16 cellular contexts compared by ENCODE assay signal in the genomic region with DNA sequence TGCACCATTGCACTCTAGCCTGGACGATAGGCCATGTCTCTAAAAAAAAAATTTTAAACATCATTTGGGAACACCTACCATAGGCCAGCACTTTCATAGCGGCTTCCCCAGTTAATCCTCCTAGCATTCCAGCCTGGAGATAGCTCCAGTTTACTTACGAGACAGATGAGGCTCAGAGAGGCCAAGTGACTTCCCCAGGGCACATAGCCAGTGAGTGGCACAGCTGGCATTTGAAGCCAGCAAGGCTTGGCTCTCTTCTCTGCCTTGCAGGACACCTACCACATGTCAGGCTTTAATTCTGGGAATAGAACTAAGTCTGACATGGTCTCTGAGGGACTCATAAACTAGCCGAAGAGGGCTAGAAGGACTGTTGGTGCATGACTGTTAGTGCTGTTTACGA. TPM values are rescaled to one million over a fixed set of nuclear protein-coding genes. Genes with fewer than 3 reads are reported as not detected.
DNase-seq lines count a peak whose midpoint lies in the region; ATAC-seq, FAIRE-seq and TF ChIP-seq lines count a peak whose summit lies in the region.
"Had no signal": no experiment of that assay in that cellular context is flagged by ENCODE, and none has a peak within 500 bp of the region (broad histone marks: within the 10 kb centered on the region; RNA-seq: fewer than 3 reads in every experiment).

No MANE protein-coding gene starts in this region.

- H4K8ac ChIP-seq in H1 (ENCODE audit: extremely low read depth, insufficient read depth, low read length), result peak overlapping the region; percentile 57; the same call in 1 of the 2 replicates

- no peaks in the 10 kb centered on the region for H3K79me1 ChIP-seq in H1 (ENCODE audit: low read depth, low read length)

- no peak overlapping the region for H3K4ac ChIP-seq in H1 (replicated peaks; ENCODE audit: insufficient read length, low read depth, low read length)

- peaks cover under 1% of the 10 kb centered on the region; the same call in 1 of the 2 replicates for H3K23me2 ChIP-seq in H1 (ENCODE audit: low read depth, low read length)

- no peak overlapping the region for H3K4me2 ChIP-seq in H1 (ENCODE audit: insufficient read depth in 1 of 2, low read depth in 2 of 2, low read length in 2 of 2)

- TF ChIP-seq POLR2A in H1 (IDR thresholded peaks at IDR 0.05; ENCODE audit: control extremely low read depth in 1 of 2, low read depth in 2 of 2, low read length in 2 of 2) (no peak), gastrocnemius medialis (IDR thresholded peaks at IDR 0.05) (no peak), transverse colon (IDR thresholded peaks at IDR 0.05) (no peak)

- no peak overlapping the region for H3K4me3 ChIP-seq in H1 (ENCODE audit: extremely low read depth in 1 of 4, insufficient read depth in 2 of 4, low read depth in 3 of 4, low read length in 4 of 4)
- no peak overlapping the region for H3K4me3 ChIP-seq in gastrocnemius medialis
- no peak overlapping the region for H3K4me3 ChIP-seq in transverse colon

- no peak for FAIRE-seq in H1 (lab: Jason Lieb, UNC)
- FAIRE-seq: HTR-8/SVneo had no signal

- H3K9ac ChIP-seq in H1 (replicated peaks in 1 of 4; ENCODE audit: extremely low read depth in 1 of 4, low read depth in 3 of 4, low read length in 3 of 4), result no peak overlapping the region

- TF ChIP-seq EP300 in H1 (IDR thresholded peaks at IDR 0.05; ENCODE audit: borderline replicate concordance in 1 of 2, low read depth in 2 of 2, low read length in 2 of 2) (no peak), transverse colon (IDR thresholded peaks at IDR 0.05; ENCODE audit: low read depth) (no peak)

- H3K9me3 ChIP-seq in H1 (ENCODE audit: insufficient read depth in 2 of 2, low read depth in 1 of 2, low read length in 1 of 2), result no peaks in the 10 kb centered on the region
- H3K9me3 ChIP-seq in gastrocnemius medialis, result no peaks in the 10 kb centered on the region
- no peaks in the 10 kb centered on the region for H3K9me3 ChIP-seq in transverse colon

- H3K36me3 ChIP-seq in H1 (ENCODE audit: control insufficient read depth in 2 of 4, insufficient read depth in 4 of 4, low read length in 3 of 4), result peaks cover 0 to 10% (median 0%) of the 10 kb centered on the region in 4 experiments; a peak in 2 of 8 replicates
- peaks cover 0 to 52% of the 10 kb centered on the region in 2 donors for H3K36me3 ChIP-seq in gastrocnemius medialis
- H3K36me3 ChIP-seq in transverse colon, result peaks cover 0 to 18% (median 3%) of the 10 kb centered on the region in 4 donors

- no peak overlapping the region for H2BK120ac ChIP-seq in H1 (replicated peaks; ENCODE audit: low read depth, low read length)

- H3K56ac ChIP-seq in H1 (replicated peaks; ENCODE audit: insufficient read length, low read depth, low read length), result no peak overlapping the region

- H3K23ac ChIP-seq in H1 (ENCODE audit: insufficient read length), result no peak overlapping the region

- in situ Hi-C loops in gastrocnemius medialis (cut with MboI; ENCODE audit: low sequenced_read_pairs in 4 of 4), result no loop called here
- in situ Hi-C loops in transverse colon (cut with MboI; ENCODE audit: low pct_ligation_motif_present in 1 of 4, low pct_unique_long_range_greater_than_20kb in 1 of 4, low sequenced_read_pairs in 3 of 4), result no loop called here

- H4K5ac ChIP-seq in H1 (ENCODE audit: insufficient read length, low read depth, low read length), result no peak overlapping the region

- H2BK5ac ChIP-seq in H1 (ENCODE audit: low read depth, low read length), result no peak overlapping the region

- WGBS in H1 (ENCODE audit: extremely low coverage in 1 of 2, insufficient coverage in 1 of 2, insufficient read length in 1 of 2, insufficient replicate concordance in 2 of 2, low coverage in 1 of 2, low lambda C conversion rate in 2 of 2, missing lambda C conversion rate in 1 of 2), 2 experiments, result 89% methylated on average over 5 of the region's 5 CpGs; no CpG with 5 or more reads in 1 of the 2 experiments
- WGBS in transverse colon (ENCODE audit: low coverage in 1 of 2), 2 donors, result 86% methylated on average over 1 to 4 of the region's 5 CpGs

- H2BK15ac ChIP-seq in H1 (ENCODE audit: low read length), result no peak overlapping the region

- intact Hi-C loops in gastrocnemius medialis (cut with DNase I; ENCODE audit: low total_unique reads) (no loop called here), transverse colon (cut with DNase I; ENCODE audit: low total_unique reads) (no loop called here)

- no peak overlapping the region for H4K91ac ChIP-seq in H1 (replicated peaks; ENCODE audit: insufficient read length, low read length)

- peak; percentile 23 to 47 for ATAC-seq in gastrocnemius medialis
- ATAC-seq in GM18909 (IDR thresholded peaks at IDR 0.05; ENCODE audit: poor library complexity, unreplicated experiment), result no peak

- CTCF ChIA-PET in H1 (lab: Charles Lee; ENCODE audit: partially characterized antibody), result interaction anchor here (1.6 to 18.7 kb wide), 4 partner anchors 9 to 28 kb away, joined by 3 to 449 read pairs (median 129); a partner anchor contains a TSS

- H3K14ac ChIP-seq in H1 (ENCODE audit: insufficient read length), result no peak overlapping the region

- TF ChIP-seq CTCF in H1 (IDR thresholded peaks at IDR 0.05; ENCODE audit: control extremely low read depth in 1 of 3, insufficient read depth in 1 of 3, low read depth in 1 of 3, low read length in 3 of 3), result no peak
- TF ChIP-seq CTCF in gastrocnemius medialis (IDR thresholded peaks at IDR 0.05 in 4 of 5, conservative IDR thresholded peaks at IDR 0.05 in 1 of 5), result no peak
- TF ChIP-seq CTCF in transverse colon (IDR thresholded peaks at IDR 0.05), result no peak

- no peak overlapping the region for H2BK12ac ChIP-seq in H1 (ENCODE audit: low read depth, low read length)

- H2AK5ac ChIP-seq in H1 (ENCODE audit: low read depth, low read length), result no peak overlapping the region

- no peaks in the 10 kb centered on the region for H3K79me2 ChIP-seq in H1 (ENCODE audit: control insufficient read depth in 1 of 2, insufficient read depth in 2 of 2, low read length in 2 of 2)

- H3K27ac ChIP-seq in H1 (ENCODE audit: low read depth, low read length) (no peak overlapping the region), gastrocnemius medialis (peak overlapping the region in 2 of 4 donors; percentile 52 to 54), transverse colon (peak overlapping the region in 1 of 4 donors; percentile 29)

- no peak for TF ChIP-seq RAD21 in H1 (IDR thresholded peaks at IDR 0.05 in 1 of 2, conservative IDR thresholded peaks at IDR 0.05 in 1 of 2; ENCODE audit: low read depth in 2 of 2, low read length in 2 of 2)

- POLR2A ChIA-PET in H1 (lab: Charles Lee; ENCODE audit: partially characterized antibody), result interaction anchor here (0.6 to 2.3 kb wide), 10 partner anchors 9 to 151 kb away, joined by 3 to 10 read pairs (median 4); no protein-coding TSS in a partner anchor

- no peaks in the 10 kb centered on the region for H3K27me3 ChIP-seq in H1 (replicated peaks in 1 of 4; ENCODE audit: control insufficient read depth in 3 of 4, extremely low read depth in 1 of 4, insufficient read depth in 3 of 4, low read length in 3 of 4)
- H3K27me3 ChIP-seq in gastrocnemius medialis, result no peaks in the 10 kb centered on the region
- H3K27me3 ChIP-seq in transverse colon, result no peaks in the 10 kb centered on the region

- H4K20me1 ChIP-seq in H1 (replicated peaks in 1 of 2; ENCODE audit: control insufficient read depth in 1 of 2, insufficient read depth in 2 of 2, low read length in 2 of 2), result peaks cover 2% of the 10 kb centered on the region in 2 experiments

- H3K18ac ChIP-seq in H1 (ENCODE audit: extremely low read depth, low read length), result no peak overlapping the region

- no peak overlapping the region for H2BK20ac ChIP-seq in H1 (ENCODE audit: low read length)

- peak; percentile 10 for DNase-seq in DMS79 treated with DMSO at 0.1 percent for 48 hours (lab: John Stamatoyannopoulos, UW)
- DNase-seq in H1 (ENCODE audit: low read depth in 1 of 2, low spot score in 2 of 2), result no peak
- no peak for DNase-seq in gastrocnemius medialis
- no peak for DNase-seq in transverse colon
- DNase-seq: CD8-positive, alpha-beta memory T cell; HFFc6; KBM-7; NCI-H1048; NCI-H146; NCI-H345; NCI-H526 treated with DMSO at 0.1 percent for 48 hours; NK-92 treated with Interleukin-12 subunit alpha and Interleukin-12 subunit beta, amount 100 ng/mL, for 24 hours; OCI-M1; RPMI8226 had no signal

- no peak overlapping the region for H2AFZ ChIP-seq in H1 (ENCODE audit: low read length)

- H3K4me1 ChIP-seq in H1 (replicated peaks in 1 of 4; ENCODE audit: control insufficient read depth in 3 of 4, insufficient read depth in 4 of 4, low read length in 3 of 4) (peaks cover 7 to 11% (median 9%) of the 10 kb centered on the region in 4 experiments), gastrocnemius medialis (peaks cover 7 to 9% of the 10 kb centered on the region in 2 donors), transverse colon (peaks cover 11 to 30% (median 25%) of the 10 kb centered on the region in 4 donors)

RNA-seq across cellular contexts. Expression of a gene that starts 4.9 kb away (rescaled TPM):
- total RNA-seq in H1 (2021; fragmentation: NEBNext Ultra II Directional; extraction: Animal tissue kit (Norgen Biotek cat#: 25700)), result 300 and 301 TPM in 2 replicates
- 140 and 150 TPM in 2 replicates for polyA plus RNA-seq in H1 (2011; rRNA removed)
- polyA plus RNA-seq in H1 (2011; cell fraction: cytosol; rRNA removed), result 178 TPM
- polyA plus RNA-seq in H1 (2011; cell fraction: nucleus; rRNA removed), result 132 TPM
- polyA plus RNA-seq in H1 (2012, experiment 1 of 2), result 186 to 274 TPM (median 201 TPM) in 4 replicates
- polyA plus RNA-seq in H1 (2012, experiment 2 of 2), result 415 TPM
- polyA plus RNA-seq in H1 (2013, experiment 1 of 2), result 193 TPM
- 186 TPM for polyA plus RNA-seq in H1 (2013, experiment 2 of 2)
- polyA minus RNA-seq in H1 (2011; rRNA and poly(A)+ RNA removed), result 97.7 and 118 TPM in 2 replicates
- 36.1 TPM for polyA minus RNA-seq in H1 (2011; cell fraction: cytosol; rRNA and poly(A)+ RNA removed)
- 59.7 TPM for polyA minus RNA-seq in H1 (2011; cell fraction: nucleus; rRNA and poly(A)+ RNA removed)
- total RNA-seq in gastrocnemius medialis (100 to 1,000 TPM in 3 of 4 donors, 10 to 100 TPM in 1; 27.4 to 191 (median 124) TPM), transverse colon (1,000 to 10,000 TPM in 3 of 4 donors, 100 to 1,000 TPM in 1; 899 to 4,235 (median 1,393) TPM)

RNA-seq across cellular contexts. Expression of a gene that starts 15.7 kb away (rescaled TPM):
- 14.6 and 18.5 TPM in 2 replicates for total RNA-seq in H1 (2021; fragmentation: NEBNext Ultra II Directional; extraction: Animal tissue kit (Norgen Biotek cat#: 25700))
- 21.1 and 26.7 TPM in 2 replicates for polyA plus RNA-seq in H1 (2011; rRNA removed)
- polyA plus RNA-seq in H1 (2011; cell fraction: cytosol; rRNA removed), result 15.5 TPM
- 85.9 TPM for polyA plus RNA-seq in H1 (2011; cell fraction: nucleus; rRNA removed)
- 13.3 to 18.4 TPM (median 14.8 TPM) in 4 replicates for polyA plus RNA-seq in H1 (2012, experiment 1 of 2)
- 12.4 TPM for polyA plus RNA-seq in H1 (2012, experiment 2 of 2)
- 15.5 TPM for polyA plus RNA-seq in H1 (2013, experiment 1 of 2)
- 14.7 TPM for polyA plus RNA-seq in H1 (2013, experiment 2 of 2)
- polyA minus RNA-seq in H1 (2011; rRNA and poly(A)+ RNA removed), result 27.2 and 33.9 TPM in 2 replicates
- polyA minus RNA-seq in H1 (2011; cell fraction: cytosol; rRNA and poly(A)+ RNA removed), result 12.8 TPM
- polyA minus RNA-seq in H1 (2011; cell fraction: nucleus; rRNA and poly(A)+ RNA removed), result 35.6 TPM
- total RNA-seq in gastrocnemius medialis (10 to 100 TPM; 14.3 to 33.9 (median 17.7) TPM), transverse colon (10 to 100 TPM; 68.1 to 95.0 (median 78.2) TPM)

RNA-seq across cellular contexts. Expression of a gene that starts 37.6 kb away (rescaled TPM):
- 38.5 and 45.6 TPM in 2 replicates for total RNA-seq in H1 (2021; fragmentation: NEBNext Ultra II Directional; extraction: Animal tissue kit (Norgen Biotek cat#: 25700))
- 23.4 and 38.8 TPM in 2 replicates for polyA plus RNA-seq in H1 (2011; rRNA removed)
- polyA plus RNA-seq in H1 (2011; cell fraction: cytosol; rRNA removed), result 33.3 TPM
- polyA plus RNA-seq in H1 (2011; cell fraction: nucleus; rRNA removed), result 67.6 TPM
- polyA plus RNA-seq in H1 (2012, experiment 1 of 2), result 26.1 to 32.5 TPM (median 31.3 TPM) in 4 replicates
- polyA plus RNA-seq in H1 (2012, experiment 2 of 2), result 15.2 TPM
- polyA plus RNA-seq in H1 (2013, experiment 1 of 2), result 20.6 TPM
- 21.3 TPM for polyA plus RNA-seq in H1 (2013, experiment 2 of 2)
- 30.3 and 32.9 TPM in 2 replicates for polyA minus RNA-seq in H1 (2011; rRNA and poly(A)+ RNA removed)
- polyA minus RNA-seq in H1 (2011; cell fraction: cytosol; rRNA and poly(A)+ RNA removed), result 23.0 TPM
- polyA minus RNA-seq in H1 (2011; cell fraction: nucleus; rRNA and poly(A)+ RNA removed), result 30.8 TPM
- total RNA-seq in gastrocnemius medialis (10 to 100 TPM; 14.5 to 19.9 (median 16.4) TPM), transverse colon (100 to 1,000 TPM; 182 to 432 (median 204) TPM)

RNA-seq across cellular contexts. Expression of a gene that starts 38.2 kb away (rescaled TPM):
- 33.7 and 35.6 TPM in 2 replicates for total RNA-seq in H1 (2021; fragmentation: NEBNext Ultra II Directional; extraction: Animal tissue kit (Norgen Biotek cat#: 25700))
- polyA plus RNA-seq in H1 (2011; rRNA removed), result 34.9 and 35.3 TPM in 2 replicates
- 20.7 TPM for polyA plus RNA-seq in H1 (2011; cell fraction: cytosol; rRNA removed)
- 80.8 TPM for polyA plus RNA-seq in H1 (2011; cell fraction: nucleus; rRNA removed)
- polyA plus RNA-seq in H1 (2012, experiment 1 of 2), result 18.8 to 22.7 TPM (median 20.3 TPM) in 4 replicates
- 4.6 TPM for polyA plus RNA-seq in H1 (2012, experiment 2 of 2)
- polyA plus RNA-seq in H1 (2013, experiment 1 of 2), result 18.8 TPM
- polyA plus RNA-seq in H1 (2013, experiment 2 of 2), result 17.3 TPM
- 79.0 and 79.9 TPM in 2 replicates for polyA minus RNA-seq in H1 (2011; rRNA and poly(A)+ RNA removed)
- 23.1 TPM for polyA minus RNA-seq in H1 (2011; cell fraction: cytosol; rRNA and poly(A)+ RNA removed)
- 39.3 TPM for polyA minus RNA-seq in H1 (2011; cell fraction: nucleus; rRNA and poly(A)+ RNA removed)
- total RNA-seq in gastrocnemius medialis (10 to 100 TPM; 17.1 to 22.7 (median 19.9) TPM), transverse colon (100 to 1,000 TPM in 1 of 4 donors, 10 to 100 TPM in 3; 11.1 to 139 (median 14.5) TPM)

RNA-seq across cellular contexts. Expression of a gene that starts 50.2 kb away (rescaled TPM):
- total RNA-seq in H1 (2021; fragmentation: NEBNext Ultra II Directional; extraction: Animal tissue kit (Norgen Biotek cat#: 25700)), result 151 and 161 TPM in 2 replicates
- polyA plus RNA-seq in H1 (2011; rRNA removed), result 26.2 and 38.2 TPM in 2 replicates
- polyA plus RNA-seq in H1 (2011; cell fraction: cytosol; rRNA removed), result 38.1 TPM
- polyA plus RNA-seq in H1 (2011; cell fraction: nucleus; rRNA removed), result 26.6 TPM
- 59.5 to 77.0 TPM (median 64.7 TPM) in 4 replicates for polyA plus RNA-seq in H1 (2012, experiment 1 of 2)
- 19.8 TPM for polyA plus RNA-seq in H1 (2012, experiment 2 of 2)
- polyA plus RNA-seq in H1 (2013, experiment 1 of 2), result 66.1 TPM
- 68.8 TPM for polyA plus RNA-seq in H1 (2013, experiment 2 of 2)
- 256 and 265 TPM in 2 replicates for polyA minus RNA-seq in H1 (2011; rRNA and poly(A)+ RNA removed)
- polyA minus RNA-seq in H1 (2011; cell fraction: cytosol; rRNA and poly(A)+ RNA removed), result 130 TPM
- 53.9 TPM for polyA minus RNA-seq in H1 (2011; cell fraction: nucleus; rRNA and poly(A)+ RNA removed)
- 10 to 100 TPM; 25.8 to 52.3 (median 35.2) TPM for total RNA-seq in gastrocnemius medialis
- 10 to 100 TPM; 18.1 to 90.8 (median 78.3) TPM for total RNA-seq in transverse colon
